ENCODE assay signal across 9 cellular contexts in the genomic region with DNA sequence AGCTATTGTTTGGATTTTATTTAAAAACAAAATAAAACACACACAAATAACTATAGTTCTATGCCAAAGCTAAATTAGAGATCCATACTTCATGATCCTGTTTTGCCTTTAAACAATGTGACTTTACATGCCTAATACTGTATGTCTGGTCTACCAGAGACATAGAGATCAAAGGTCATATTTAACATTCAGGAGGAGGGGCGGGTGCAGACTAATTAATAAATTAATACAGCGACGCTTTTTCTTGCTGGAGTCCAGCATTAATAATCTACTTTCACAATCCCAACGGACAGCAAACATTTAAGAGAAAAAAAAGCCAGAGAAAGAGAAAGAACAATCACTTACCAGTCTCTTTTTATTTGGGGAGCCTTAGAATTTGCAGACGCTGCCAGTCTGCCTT. TPM values are rescaled to one million over a fixed set of nuclear protein-coding genes. Genes with fewer than 3 reads are reported as not detected.
A peak's percentile ranks its signal among the peaks of the same experiment; 100 is the strongest.
DNase-seq lines count a peak whose midpoint lies in the region; ATAC-seq, FAIRE-seq and TF ChIP-seq lines count a peak whose summit lies in the region.
"Had no signal": no experiment of that assay in that cellular context is flagged by ENCODE, and none has a peak within 500 bp of the region (broad histone marks: within the 10 kb centered on the region; RNA-seq: fewer than 3 reads in every experiment).

No MANE protein-coding gene starts in this region.

- peaks cover 3 to 90% of the 10 kb centered on the region in 2 donors for H3K27me3 ChIP-seq in left lung
- no peaks in the 10 kb centered on the region for H3K27me3 ChIP-seq in thoracic aorta (replicated peaks; ENCODE audit: insufficient read depth)

- H3K36me3 ChIP-seq in left lung (no peaks in the 10 kb centered on the region), thoracic aorta (no peaks in the 10 kb centered on the region)

- peak; percentile 18 for DNase-seq in NCI-H82 (lab: John Stamatoyannopoulos, UW)
- no peak for DNase-seq in NCI-H82 treated with DMSO at 0.1 percent for 48 hours (lab: John Stamatoyannopoulos, UW; ENCODE audit: unreplicated experiment)
- DNase-seq in left lung, result no peak
- no peak for DNase-seq in thoracic aorta (ENCODE audit: low spot score)
- no peak for DNase-seq in stimulated activated CD4-positive, alpha-beta T cell treated with anti-CD3 and anti-CD28 coated beads, Interleukin-4, amount 100 ng/mL, for 24 hours
- DNase-seq in urothelium cell line (ENCODE audit: low spot score), result no peak

- TF ChIP-seq CTCF in left lung (IDR thresholded peaks at IDR 0.05) (no peak), thoracic aorta (IDR thresholded peaks at IDR 0.05) (no peak)

- FAIRE-seq in urothelium cell line (lab: Jason Lieb, UNC), result no peak
- FAIRE-seq: HTR-8/SVneo had no signal

- ATAC-seq in left lung (no peak), thoracic aorta (ENCODE audit: insufficient number of reproducible peaks, low FRiP score, low read depth) (no peak), HG02840 (IDR thresholded peaks at IDR 0.05; ENCODE audit: low FRiP score, unreplicated experiment) (no peak)

- peaks cover 0 to 14% of the 10 kb centered on the region in 2 donors for H3K4me1 ChIP-seq in left lung
- peaks cover 0 to 5% of the 10 kb centered on the region in 2 donors for H3K4me1 ChIP-seq in thoracic aorta (ENCODE audit: control insufficient read depth in 1 of 2, low read depth in 2 of 2)

- H3K9me3 ChIP-seq in left lung (no peaks in the 10 kb centered on the region), thoracic aorta (no peaks in the 10 kb centered on the region)

- H3K4me3 ChIP-seq in left lung (peak overlapping the region; percentile 36), thoracic aorta (peak overlapping the region; percentile 84)

- H3K27ac ChIP-seq in angular gyrus (ENCODE audit: low read depth, low read length) (peak overlapping the region; percentile 84), left lung (peak overlapping the region in 1 of 2 donors; percentile 3), thoracic aorta (peak overlapping the region; percentile 58 to 66)

- intact Hi-C loops in left lung (cut with DNase I), result no loop called here

RNA-seq across cellular contexts. Expression of a gene that starts 0.5 kb away (rescaled TPM):
- 1 to 10 TPM in 1 of 2 donors, under 1 TPM in 1; 0.71 to 1.3 TPM for total RNA-seq in left lung
- total RNA-seq in thoracic aorta, result 1 to 10 TPM; 1.2 to 2.5 TPM
